In the genomic region with DNA sequence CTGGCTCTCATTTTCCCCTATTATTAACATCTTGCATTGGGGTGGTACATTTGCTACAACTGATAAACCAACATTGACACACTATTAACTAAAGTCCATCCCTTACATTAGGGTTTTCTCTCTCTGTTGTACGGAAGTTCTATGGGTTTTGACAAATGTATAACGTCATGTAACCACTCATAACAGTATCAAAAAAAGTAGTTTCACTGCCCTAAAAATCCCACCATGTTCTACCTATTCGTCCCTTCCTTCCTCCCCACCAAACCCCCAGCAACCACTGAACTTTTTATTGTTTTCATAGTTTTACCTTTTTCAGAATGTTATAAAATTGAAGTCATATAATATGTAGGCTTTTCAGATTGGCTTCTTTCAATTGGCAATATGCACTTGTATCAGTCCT, we compare ENCODE assay signal across 16 cellular contexts. TPM values are rescaled to one million over a fixed set of nuclear protein-coding genes. Genes with fewer than 3 reads are reported as not detected.
DNase-seq lines count a peak whose midpoint lies in the region; ATAC-seq lines count a peak whose summit lies in the region.
"Had no signal": no experiment of that assay in that cellular context is flagged by ENCODE, and none has a peak within 500 bp of the region (broad histone marks: within the 10 kb centered on the region; RNA-seq: fewer than 3 reads in every experiment).

No MANE protein-coding gene starts in this region.

- H3K4me1 ChIP-seq in CD4-positive, CD25-positive, alpha-beta regulatory T cell (ENCODE audit: control insufficient read depth, insufficient read depth, low read length, poor library complexity, severe bottlenecking): peaks cover 31% of the 10 kb centered on the region
- H3K4me1 ChIP-seq in SJCRH30: no peaks in the 10 kb centered on the region

- peak overlapping the region in 2 of 4 donors; percentile 3 to 4 for H3K4me3 Mint-ChIP-seq in CD4-positive, CD25-positive, alpha-beta regulatory T cell
- H3K4me3 Mint-ChIP-seq in T-helper 17 cell: no peak overlapping the region

- no peaks in the 10 kb centered on the region for H3K36me3 ChIP-seq in CD4-positive, CD25-positive, alpha-beta regulatory T cell (ENCODE audit: control insufficient read depth, insufficient read depth, low read length)
- no peaks in the 10 kb centered on the region for H3K36me3 ChIP-seq in SJCRH30
- H3K36me3 ChIP-seq: prostate gland had no signal

- peaks cover 0 to 4% (median 1%) of the 10 kb centered on the region in 7 donors for H3K9me3 Mint-ChIP-seq in CD4-positive, CD25-positive, alpha-beta regulatory T cell

- H3K27ac ChIP-seq in CD4-positive, CD25-positive, alpha-beta regulatory T cell (ENCODE audit: insufficient read depth, low read length, poor library complexity, severe bottlenecking): no peak overlapping the region
- no peak overlapping the region for H3K27ac ChIP-seq in SJCRH30
- H3K27ac ChIP-seq: HL-60, prostate gland had no signal

- H3K9me3 ChIP-seq in CD4-positive, CD25-positive, alpha-beta regulatory T cell (ENCODE audit: control insufficient read depth in 2 of 2, low read length in 2 of 2): no peaks in the 10 kb centered on the region
- H3K9me3 ChIP-seq in T-helper 17 cell (ENCODE audit: control insufficient read depth, low read length, poor library complexity, severe bottlenecking) (no peaks in the 10 kb centered on the region), SJCRH30 (replicated peaks) (no peaks in the 10 kb centered on the region)
- H3K9me3 ChIP-seq: prostate gland had no signal

- ATAC-seq in CD4-positive, CD25-positive, alpha-beta regulatory T cell (ENCODE audit: low read depth in 2 of 2): no peak
- peak; percentile 84 for ATAC-seq in GM18868 (IDR thresholded peaks at IDR 0.05; ENCODE audit: unreplicated experiment)
- ATAC-seq in HG02798 (IDR thresholded peaks at IDR 0.05; ENCODE audit: poor library complexity, unreplicated experiment): peak; percentile 68
- no peak for ATAC-seq in T-helper 17 cell

- H3K36me3 Mint-ChIP-seq in CD4-positive, CD25-positive, alpha-beta regulatory T cell: peaks cover 62% of the 10 kb centered on the region
- peaks cover 7% of the 10 kb centered on the region for H3K36me3 Mint-ChIP-seq in T-helper 17 cell (ENCODE audit: low read depth)

- peak in 1 of 3 donors; percentile 36 for DNase-seq in CD4-positive, CD25-positive, alpha-beta regulatory T cell
- no peak for DNase-seq in T-helper 17 cell
- no peak for DNase-seq in G401 (ENCODE audit: low spot score)
- DNase-seq in NCI-H146 (lab: John Stamatoyannopoulos, UW): no peak
- no peak for DNase-seq in mucosa of gallbladder (ENCODE audit: low spot score)
- no peak for DNase-seq in SJCRH30
- DNase-seq: ACHN; activated CD8-positive, alpha-beta memory T cell treated with anti-CD3 and anti-CD28 coated beads for 24 hours; kidney; NCI-H2081 treated with DMSO at 0.1 percent for 48 hours; SHP77; trophoblast cell had no signal

- H3K27ac Mint-ChIP-seq in CD4-positive, CD25-positive, alpha-beta regulatory T cell: peak overlapping the region; percentile 24 to 60 (median 33)
- peak overlapping the region; percentile 4 for H3K27ac Mint-ChIP-seq in T-helper 17 cell

- peaks cover 52 to 83% (median 60%) of the 10 kb centered on the region in 4 donors for H3K4me1 Mint-ChIP-seq in CD4-positive, CD25-positive, alpha-beta regulatory T cell
- peaks cover 50% of the 10 kb centered on the region for H3K4me1 Mint-ChIP-seq in T-helper 17 cell

- no peak overlapping the region for H3K4me3 ChIP-seq in CD4-positive, CD25-positive, alpha-beta regulatory T cell (ENCODE audit: low read depth, low read length)
- H3K4me3 ChIP-seq in SJCRH30: no peak overlapping the region
- H3K4me3 ChIP-seq: prostate gland had no signal

- no peaks in the 10 kb centered on the region for H3K27me3 ChIP-seq in CD4-positive, CD25-positive, alpha-beta regulatory T cell (ENCODE audit: control insufficient read depth, insufficient read depth, low read length)
- no peaks in the 10 kb centered on the region for H3K27me3 ChIP-seq in SJCRH30

- no peaks in the 10 kb centered on the region for H3K27me3 Mint-ChIP-seq in CD4-positive, CD25-positive, alpha-beta regulatory T cell
- H3K27me3 Mint-ChIP-seq in T-helper 17 cell: no peaks in the 10 kb centered on the region

- in situ Hi-C loops in G401 (cut with HindIII; ENCODE audit: low sequenced_read_pairs): no loop called here

RNA-seq across cellular contexts. Expression of a gene that starts 40.1 kb away (rescaled TPM):
- 63.2 TPM for total RNA-seq in CD4-positive, CD25-positive, alpha-beta regulatory T cell
- 10 to 100 TPM; 37.6 to 51.8 (median 48.5) TPM for polyA plus RNA-seq in CD4-positive, CD25-positive, alpha-beta regulatory T cell
- total RNA-seq in T-helper 17 cell (10 to 100 TPM; 37.2 to 47.1 TPM), mucosa of gallbladder (29.1 TPM)
- total RNA-seq in G401 (2014; rRNA removed; shearing (Covaris generic)): 0.27 and 1.4 TPM in 2 replicates
- total RNA-seq in SJCRH30 (2014; rRNA removed; shearing (Covaris generic)): 26.6 and 30.9 TPM in 2 replicates

Comparison
In these comparisons a context has a peak if more than half of its experiments do, and no peak if none do; other contexts are left out.
1. ATAC-seq: peak in GM18868 (single experiment) and HG02798 (single experiment); none in CD4-positive, CD25-positive, alpha-beta regulatory T cell (0 of 2) and T-helper 17 cell (single experiment).
2. RNA of a gene that starts 40.1 kb away (total RNA-seq): 63.2 TPM in CD4-positive, CD25-positive, alpha-beta regulatory T cell (single experiment), 37.2 to 47.1 TPM in T-helper 17 cell, 26.6 to 30.9 TPM in SJCRH30 and 29.1 TPM in mucosa of gallbladder (single experiment); 0.27 to 1.4 TPM in G401; every median in the first group is over 10 times any median in the second.